ENCODE assay signal across 18 cellular contexts in genomic region chr3:24273491-24273890, GRCh38.
DNase-seq lines count a peak whose midpoint lies in the region; ATAC-seq and TF ChIP-seq lines count a peak whose summit lies in the region.
"Had no signal": no experiment of that assay in that cellular context is flagged by ENCODE, and none has a peak within 500 bp of the region (broad histone marks: within the 10 kb centered on the region; RNA-seq: fewer than 3 reads in every experiment).

No MANE protein-coding gene starts in this region.

- TF ChIP-seq POLR2A in right lobe of liver (IDR thresholded peaks at IDR 0.05) (no peak), suprapubic skin (IDR thresholded peaks at IDR 0.05) (no peak)

- H3K27ac Mint-ChIP-seq in type B pancreatic cell, result peak overlapping the region; percentile 26

- H3K4me3 ChIP-seq in mammary epithelial cell (replicated peaks in 1 of 3; ENCODE audit: insufficient read depth in 1 of 3, low read depth in 2 of 3, low read length in 3 of 3), result no peak overlapping the region
- H3K4me3 ChIP-seq in right lobe of liver, result peak overlapping the region in 1 of 3 donors; percentile 17
- no peak overlapping the region for H3K4me3 ChIP-seq in suprapubic skin
- H3K4me3 ChIP-seq: Peyer's patch had no signal

- dilution Hi-C loops in mammary epithelial cell (cut with HindIII; ENCODE audit: low sequenced_read_pairs), result loop anchor here (25.0 kb wide), 1 partner anchor 414 kb away; no protein-coding TSS in a partner anchor

- H3K4me2 ChIP-seq in mammary epithelial cell (ENCODE audit: insufficient read depth, low read depth, low read length), result no peak overlapping the region

- intact Hi-C loops in mammary epithelial cell (cut with micrococcal nuclease) (no loop called here), right lobe of liver (cut with DNase I) (loop anchor here in 1 of 2 donors (10.0 kb wide), 1 partner anchor 81 kb away; no protein-coding TSS in a partner anchor)

- TF ChIP-seq CTCF in mammary epithelial cell (conservative IDR thresholded peaks at IDR 0.05 in 1 of 2, IDR thresholded peaks at IDR 0.05 in 1 of 2; ENCODE audit: extremely low read depth in 1 of 2, insufficient read depth in 1 of 2, low read depth in 1 of 2, low read length in 2 of 2), result no peak
- TF ChIP-seq CTCF in right lobe of liver (IDR thresholded peaks at IDR 0.05), result no peak
- no peak for TF ChIP-seq CTCF in type B pancreatic cell (conservative IDR thresholded peaks at IDR 0.05)
- TF ChIP-seq CTCF in suprapubic skin (IDR thresholded peaks at IDR 0.05), result no peak

- no peaks in the 10 kb centered on the region for H3K27me3 ChIP-seq in mammary epithelial cell (ENCODE audit: insufficient read depth, low read length)
- no peaks in the 10 kb centered on the region for H3K27me3 ChIP-seq in right lobe of liver
- H3K27me3 ChIP-seq in suprapubic skin, result no peaks in the 10 kb centered on the region
- H3K27me3 ChIP-seq: Peyer's patch had no signal

- no peaks in the 10 kb centered on the region for H3K79me2 ChIP-seq in mammary epithelial cell (ENCODE audit: insufficient read depth, low read length)

- no TSS peak for BruUV-seq in mammary epithelial cell (replicated peaks; lab: Mats Ljungman, UMichigan)

- H3K36me3 ChIP-seq in mammary epithelial cell (ENCODE audit: insufficient read depth, low read length), result no peaks in the 10 kb centered on the region
- no peaks in the 10 kb centered on the region for H3K36me3 ChIP-seq in right lobe of liver
- H3K36me3 ChIP-seq in suprapubic skin, result no peaks in the 10 kb centered on the region
- H3K36me3 ChIP-seq: Peyer's patch had no signal

- H3K9me3 ChIP-seq in mammary epithelial cell (replicated peaks; ENCODE audit: insufficient read depth, low read length) (no peaks in the 10 kb centered on the region), right lobe of liver (no peaks in the 10 kb centered on the region), suprapubic skin (no peaks in the 10 kb centered on the region)
- H3K9me3 ChIP-seq: Peyer's patch had no signal

- peak; percentile 8 to 68 for DNase-seq in T47D (ENCODE audit: low read depth in 1 of 2, low spot score in 1 of 2)
- DNase-seq in mammary epithelial cell, result no peak
- no peak for DNase-seq in epithelial cell of prostate (ENCODE audit: low read depth, low spot score)
- DNase-seq in right lobe of liver, result peak in 2 of 3 donors; percentile 31 to 70
- DNase-seq in type B pancreatic cell (ENCODE audit: extremely low spot score, unreplicated experiment), result no peak
- DNase-seq in suprapubic skin (ENCODE audit: low spot score in 2 of 2), result no peak
- no peak for DNase-seq in NOMO-1 treated with dmso at 0.1 percent for 144 hours (lab: John Stamatoyannopoulos, UW; ENCODE audit: unreplicated experiment)
- DNase-seq: 8988T, DMS153, DND-41, KBM-7, MM.1S, NCI-H2029, NCI-H2227 treated with DMSO at 0.1 percent for 48 hours, NCI-H526 treated with DMSO at 0.1 percent for 48 hours, Peyer's patch, SHP77 treated with DMSO at 0.1 percent for 48 hours had no signal

- no peaks in the 10 kb centered on the region for H3K9me3 Mint-ChIP-seq in type B pancreatic cell

- peaks cover 12% of the 10 kb centered on the region for H3K4me1 Mint-ChIP-seq in type B pancreatic cell (ENCODE audit: unreplicated experiment)

- no peak overlapping the region for H3K9ac ChIP-seq in mammary epithelial cell (ENCODE audit: insufficient read depth, low read length)

- in situ Hi-C loops in T47D (cut with HindIII; ENCODE audit: low pct_unique_long_range_greater_than_20kb, low sequenced_read_pairs) (no loop called here), mammary epithelial cell (cut with MboI; ENCODE audit: low sequenced_read_pairs in 2 of 2) (loop anchor here (5.0 to 25.0 kb wide), 3 partner anchors 214 to 414 kb away; partner anchors contain the start of gene THRB (in 1 of the 2))

- H3K27me3 Mint-ChIP-seq in type B pancreatic cell, result no peaks in the 10 kb centered on the region

- no peak overlapping the region for H3K4me3 Mint-ChIP-seq in type B pancreatic cell

- H3K4me1 ChIP-seq in mammary epithelial cell (ENCODE audit: insufficient read depth, low read length), result peaks cover 10% of the 10 kb centered on the region
- peaks cover 0 to 37% (median 3%) of the 10 kb centered on the region in 4 donors for H3K4me1 ChIP-seq in right lobe of liver
- no peaks in the 10 kb centered on the region for H3K4me1 ChIP-seq in suprapubic skin
- H3K4me1 ChIP-seq: Peyer's patch had no signal

- no peaks in the 10 kb centered on the region for H3K36me3 Mint-ChIP-seq in type B pancreatic cell

- 100% methylated on average over 2 of the region's 2 CpGs for WGBS in mammary epithelial cell (ENCODE audit: low coverage, missing lambda C conversion rate)
- 30% methylated on average over 2 of the region's 2 CpGs for WGBS in right lobe of liver (ENCODE audit: insufficient coverage, low coverage, low lambda C conversion rate, missing lambda C conversion rate)
- 84% methylated on average over 2 of the region's 2 CpGs for WGBS in suprapubic skin

- no peak for TF ChIP-seq EP300 in suprapubic skin (IDR thresholded peaks at IDR 0.05)

- no peak overlapping the region for H2AFZ ChIP-seq in mammary epithelial cell (ENCODE audit: low read depth, low read length)

- ATAC-seq in right lobe of liver (peak; percentile 87 to 95 (median 91)), GM21390 (IDR thresholded peaks at IDR 0.05; ENCODE audit: unreplicated experiment) (no peak)

- H3K27ac ChIP-seq in mammary epithelial cell (ENCODE audit: insufficient read depth, low read depth, low read length), result no peak overlapping the region
- peak overlapping the region; percentile 11 for H3K27ac ChIP-seq in epithelial cell of prostate
- H3K27ac ChIP-seq in right lobe of liver, result peak overlapping the region; percentile 56 to 86 (median 72)
- H3K27ac ChIP-seq in suprapubic skin, result no peak overlapping the region
- H3K27ac ChIP-seq: Peyer's patch had no signal

- CTCF ChIA-PET in mammary epithelial cell (lab: Charles Lee; ENCODE audit: low non-redundant PET), result no interaction called here

- H4K20me1 ChIP-seq in mammary epithelial cell (ENCODE audit: insufficient read depth, low read length), result no peaks in the 10 kb centered on the region

Comparison
In these comparisons a context has a peak if more than half of its experiments do, and no peak if none do; other contexts are left out.
1. DNase-seq: peak in T47D (2 of 2) and right lobe of liver (2 of 3); none in mammary epithelial cell (single experiment), epithelial cell of prostate (single experiment), type B pancreatic cell (single experiment), suprapubic skin (0 of 2) and NOMO-1 treated with dmso at 0.1 percent for 144 hours (single experiment).
2. H3K27ac ChIP-seq: peak in epithelial cell of prostate (single experiment) and right lobe of liver (3 of 3); none in mammary epithelial cell (single experiment) and suprapubic skin (single experiment).